ENCODE assay signal across 1 cellular context in genomic region chr2:113756088-113757058, GRCh38.
A peak's percentile ranks its signal among the peaks of the same experiment; 100 is the strongest.
TF ChIP-seq lines count a peak whose summit lies in the region.

A gene with protein sequence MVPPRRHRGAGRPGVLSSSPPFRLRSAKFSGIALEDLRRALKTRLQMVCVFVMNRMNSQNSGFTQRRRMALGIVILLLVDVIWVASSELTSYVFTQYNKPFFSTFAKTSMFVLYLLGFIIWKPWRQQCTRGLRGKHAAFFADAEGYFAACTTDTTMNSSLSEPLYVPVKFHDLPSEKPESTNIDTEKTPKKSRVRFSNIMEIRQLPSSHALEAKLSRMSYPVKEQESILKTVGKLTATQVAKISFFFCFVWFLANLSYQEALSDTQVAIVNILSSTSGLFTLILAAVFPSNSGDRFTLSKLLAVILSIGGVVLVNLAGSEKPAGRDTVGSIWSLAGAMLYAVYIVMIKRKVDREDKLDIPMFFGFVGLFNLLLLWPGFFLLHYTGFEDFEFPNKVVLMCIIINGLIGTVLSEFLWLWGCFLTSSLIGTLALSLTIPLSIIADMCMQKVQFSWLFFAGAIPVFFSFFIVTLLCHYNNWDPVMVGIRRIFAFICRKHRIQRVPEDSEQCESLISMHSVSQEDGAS (minus strand): TSS chr2:113756642. CDS start chr2:113756409, 233 bp downstream.

TF ChIP-seq in HepG2, 621 proteins besides CTCF, POLR2A, EP300 and RAD21 (continued from another document and continues in another):
- TF ChIP-seq ZBTB43 (CRISPR knock-in tag; conservative IDR thresholded peaks at IDR 0.05) (peak; percentile 55), XRCC5 (optimal IDR thresholded peaks at IDR 0.05; ENCODE audit: low read length) (peak; percentile 65), TOE1 (CRISPR knock-in tag; IDR thresholded peaks at IDR 0.05) (peak; percentile 14; the same call in 1 of the 2 replicates), ATF4 (CRISPR knock-in tag; IDR thresholded peaks at IDR 0.05) (peak in 1 of 2 experiments; percentile 76; a peak in 1 of 4 replicates), TGIF2 (CRISPR knock-in tag; IDR thresholded peaks at IDR 0.05) (peak; percentile 86), FOXO1 (CRISPR knock-in tag; IDR thresholded peaks at IDR 0.05) (peak; percentile 68), RERE (CRISPR knock-in tag; IDR thresholded peaks at IDR 0.05; ENCODE audit: low read depth) (peak; percentile 9; the same call in 1 of the 2 replicates), ZNF510 (CRISPR knock-in tag; IDR thresholded peaks at IDR 0.05; ENCODE audit: low read depth) (peak; percentile 97), CEBPZ (IDR thresholded peaks at IDR 0.05; ENCODE audit: low read length) (no peak), ZEB1 (IDR thresholded peaks at IDR 0.05; ENCODE audit: insufficient replicate concordance, low read depth) (peak; percentile 45), MTF2 (CRISPR knock-in tag; IDR thresholded peaks at IDR 0.05; ENCODE audit: borderline replicate concordance) (no peak), DPF2 (CRISPR knock-in tag; IDR thresholded peaks at IDR 0.05; ENCODE audit: borderline replicate concordance, low read depth) (no peak; the same call in 1 of the 2 replicates), ZNF546 (CRISPR knock-in tag; conservative IDR thresholded peaks at IDR 0.05) (peak; percentile 87), ZBTB8A (CRISPR knock-in tag; IDR thresholded peaks at IDR 0.05; ENCODE audit: borderline replicate concordance, low read depth) (peak; percentile 92; the same call in 1 of the 2 replicates), MXD1 (CRISPR knock-in tag; IDR thresholded peaks at IDR 0.05) (peak; percentile 97), RARG (CRISPR knock-in tag; IDR thresholded peaks at IDR 0.05; ENCODE audit: low read depth) (0 out of 2 replicates have a peak, but pooled peaks have one; percentile 55), SRSF1 (optimal IDR thresholded peaks at IDR 0.05; ENCODE audit: low read depth, low read length) (peak; percentile 70), ZNF713 (CRISPR knock-in tag; IDR thresholded peaks at IDR 0.05) (no peak; the same call in 1 of the 2 replicates), ZNF17 (CRISPR knock-in tag; IDR thresholded peaks at IDR 0.05) (no peak; the same call in 1 of the 2 replicates), YY1 (IDR thresholded peaks at IDR 0.05; ENCODE audit: insufficient read depth, insufficient replicate concordance, low read depth, low read length) (peak; percentile 90), TCF7 (IDR thresholded peaks at IDR 0.05; ENCODE audit: low read depth) (no peak), FOSL2 (CRISPR knock-in tag; IDR thresholded peaks at IDR 0.05) (peak; percentile 64), ZNF790 (CRISPR knock-in tag; IDR thresholded peaks at IDR 0.05; ENCODE audit: borderline replicate concordance) (peak; percentile 97), MXI1 (IDR thresholded peaks at IDR 0.05; ENCODE audit: borderline replicate concordance, low read depth, low read length) (peak; percentile 96), RELA (CRISPR knock-in tag; IDR thresholded peaks at IDR 0.05) (no peak), ZSCAN5A (CRISPR knock-in tag; IDR thresholded peaks at IDR 0.05; ENCODE audit: borderline replicate concordance) (no peak; the same call in 1 of the 2 replicates), POLR2AphosphoS2 (IDR thresholded peaks at IDR 0.05; ENCODE audit: low read depth, low read length) (peak; percentile 84), ZNF34 (CRISPR knock-in tag; IDR thresholded peaks at IDR 0.05; ENCODE audit: borderline replicate concordance) (peak; percentile 97; the same call in 1 of the 2 replicates), KLF15 (CRISPR knock-in tag; IDR thresholded peaks at IDR 0.05; ENCODE audit: borderline replicate concordance) (0 out of 2 replicates have a peak, but pooled peaks have one; percentile 18), ZNF720 (CRISPR knock-in tag; IDR thresholded peaks at IDR 0.05) (peak; percentile 90; the same call in 1 of the 2 replicates), RBM39 (IDR thresholded peaks at IDR 0.05; ENCODE audit: low read depth, low read length, poor library complexity, severe bottlenecking) (no peak)
- TF ChIP-seq, protein P1, sequence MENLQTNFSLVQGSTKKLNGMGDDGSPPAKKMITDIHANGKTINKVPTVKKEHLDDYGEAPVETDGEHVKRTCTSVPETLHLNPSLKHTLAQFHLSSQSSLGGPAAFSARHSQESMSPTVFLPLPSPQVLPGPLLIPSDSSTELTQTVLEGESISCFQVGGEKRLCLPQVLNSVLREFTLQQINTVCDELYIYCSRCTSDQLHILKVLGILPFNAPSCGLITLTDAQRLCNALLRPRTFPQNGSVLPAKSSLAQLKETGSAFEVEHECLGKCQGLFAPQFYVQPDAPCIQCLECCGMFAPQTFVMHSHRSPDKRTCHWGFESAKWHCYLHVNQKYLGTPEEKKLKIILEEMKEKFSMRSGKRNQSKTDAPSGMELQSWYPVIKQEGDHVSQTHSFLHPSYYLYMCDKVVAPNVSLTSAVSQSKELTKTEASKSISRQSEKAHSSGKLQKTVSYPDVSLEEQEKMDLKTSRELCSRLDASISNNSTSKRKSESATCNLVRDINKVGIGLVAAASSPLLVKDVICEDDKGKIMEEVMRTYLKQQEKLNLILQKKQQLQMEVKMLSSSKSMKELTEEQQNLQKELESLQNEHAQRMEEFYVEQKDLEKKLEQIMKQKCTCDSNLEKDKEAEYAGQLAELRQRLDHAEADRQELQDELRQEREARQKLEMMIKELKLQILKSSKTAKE (CRISPR knock-in tag; IDR thresholded peaks at IDR 0.05; ENCODE audit: borderline replicate concordance), result peak; percentile 89; the same call in 1 of the 2 replicates
- TF ChIP-seq, protein P2, sequence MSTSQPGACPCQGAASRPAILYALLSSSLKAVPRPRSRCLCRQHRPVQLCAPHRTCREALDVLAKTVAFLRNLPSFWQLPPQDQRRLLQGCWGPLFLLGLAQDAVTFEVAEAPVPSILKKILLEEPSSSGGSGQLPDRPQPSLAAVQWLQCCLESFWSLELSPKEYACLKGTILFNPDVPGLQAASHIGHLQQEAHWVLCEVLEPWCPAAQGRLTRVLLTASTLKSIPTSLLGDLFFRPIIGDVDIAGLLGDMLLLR (CRISPR knock-in tag; IDR thresholded peaks at IDR 0.05), result peak; percentile 94
- TF ChIP-seq, protein P3, sequence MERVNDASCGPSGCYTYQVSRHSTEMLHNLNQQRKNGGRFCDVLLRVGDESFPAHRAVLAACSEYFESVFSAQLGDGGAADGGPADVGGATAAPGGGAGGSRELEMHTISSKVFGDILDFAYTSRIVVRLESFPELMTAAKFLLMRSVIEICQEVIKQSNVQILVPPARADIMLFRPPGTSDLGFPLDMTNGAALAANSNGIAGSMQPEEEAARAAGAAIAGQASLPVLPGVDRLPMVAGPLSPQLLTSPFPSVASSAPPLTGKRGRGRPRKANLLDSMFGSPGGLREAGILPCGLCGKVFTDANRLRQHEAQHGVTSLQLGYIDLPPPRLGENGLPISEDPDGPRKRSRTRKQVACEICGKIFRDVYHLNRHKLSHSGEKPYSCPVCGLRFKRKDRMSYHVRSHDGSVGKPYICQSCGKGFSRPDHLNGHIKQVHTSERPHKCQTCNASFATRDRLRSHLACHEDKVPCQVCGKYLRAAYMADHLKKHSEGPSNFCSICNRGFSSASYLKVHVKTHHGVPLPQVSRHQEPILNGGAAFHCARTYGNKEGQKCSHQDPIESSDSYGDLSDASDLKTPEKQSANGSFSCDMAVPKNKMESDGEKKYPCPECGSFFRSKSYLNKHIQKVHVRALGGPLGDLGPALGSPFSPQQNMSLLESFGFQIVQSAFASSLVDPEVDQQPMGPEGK (CRISPR knock-in tag; IDR thresholded peaks at IDR 0.05), result peak; percentile 73; the same call in 1 of the 2 replicates
- TF ChIP-seq, protein P4, sequence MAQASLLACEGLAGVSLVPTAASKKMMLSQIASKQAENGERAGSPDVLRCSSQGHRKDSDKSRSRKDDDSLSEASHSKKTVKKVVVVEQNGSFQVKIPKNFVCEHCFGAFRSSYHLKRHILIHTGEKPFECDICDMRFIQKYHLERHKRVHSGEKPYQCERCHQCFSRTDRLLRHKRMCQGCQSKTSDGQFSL (CRISPR knock-in tag; IDR thresholded peaks at IDR 0.05), result no peak
- TF ChIP-seq, protein P5, sequence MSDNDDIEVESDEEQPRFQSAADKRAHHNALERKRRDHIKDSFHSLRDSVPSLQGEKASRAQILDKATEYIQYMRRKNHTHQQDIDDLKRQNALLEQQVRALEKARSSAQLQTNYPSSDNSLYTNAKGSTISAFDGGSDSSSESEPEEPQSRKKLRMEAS (IDR thresholded peaks at IDR 0.05), result peak; percentile 96
